ENCODE assay signal across 1 cellular context in genomic region chr5:115389074-115389798, GRCh38.
TF ChIP-seq lines count a peak whose summit lies in the region.

No MANE protein-coding gene starts in this region.

TF ChIP-seq in SK-N-SH treated with all-trans-retinoic acid at 6 μM for 48 hours, 23 proteins besides CTCF, POLR2A, EP300 and RAD21 (continued from another document):
- TF ChIP-seq, protein P1, sequence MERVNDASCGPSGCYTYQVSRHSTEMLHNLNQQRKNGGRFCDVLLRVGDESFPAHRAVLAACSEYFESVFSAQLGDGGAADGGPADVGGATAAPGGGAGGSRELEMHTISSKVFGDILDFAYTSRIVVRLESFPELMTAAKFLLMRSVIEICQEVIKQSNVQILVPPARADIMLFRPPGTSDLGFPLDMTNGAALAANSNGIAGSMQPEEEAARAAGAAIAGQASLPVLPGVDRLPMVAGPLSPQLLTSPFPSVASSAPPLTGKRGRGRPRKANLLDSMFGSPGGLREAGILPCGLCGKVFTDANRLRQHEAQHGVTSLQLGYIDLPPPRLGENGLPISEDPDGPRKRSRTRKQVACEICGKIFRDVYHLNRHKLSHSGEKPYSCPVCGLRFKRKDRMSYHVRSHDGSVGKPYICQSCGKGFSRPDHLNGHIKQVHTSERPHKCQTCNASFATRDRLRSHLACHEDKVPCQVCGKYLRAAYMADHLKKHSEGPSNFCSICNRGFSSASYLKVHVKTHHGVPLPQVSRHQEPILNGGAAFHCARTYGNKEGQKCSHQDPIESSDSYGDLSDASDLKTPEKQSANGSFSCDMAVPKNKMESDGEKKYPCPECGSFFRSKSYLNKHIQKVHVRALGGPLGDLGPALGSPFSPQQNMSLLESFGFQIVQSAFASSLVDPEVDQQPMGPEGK (CRISPR knock-in tag; IDR thresholded peaks at IDR 0.05; ENCODE audit: borderline replicate concordance) = no peak
